ENCODE assay signal across 28 cellular contexts in the genomic region with DNA sequence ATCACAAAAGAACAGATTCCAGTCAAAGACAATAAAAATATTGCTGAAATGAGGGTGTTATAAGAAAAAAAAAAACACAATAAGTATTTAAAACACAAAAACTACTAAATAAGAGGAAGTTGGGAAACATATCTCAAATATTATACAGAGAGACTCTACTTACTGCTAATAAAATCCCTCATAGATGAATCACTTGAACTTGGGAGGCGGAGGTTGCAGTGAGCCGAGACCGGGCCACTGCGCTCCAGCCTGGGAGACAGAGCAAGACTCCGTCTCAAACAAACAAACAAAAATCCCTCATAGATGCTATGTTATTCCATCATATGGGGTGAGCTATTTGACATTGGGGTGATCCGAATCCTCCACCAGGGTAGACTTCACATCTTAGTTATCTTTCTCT.
"Had no signal": no experiment of that assay in that cellular context is flagged by ENCODE, and none has a peak within 500 bp of the region (broad histone marks: within the 10 kb centered on the region; RNA-seq: fewer than 3 reads in every experiment).

No MANE protein-coding gene starts in this region.

- FAIRE-seq: endometrium, kidney had no signal

- H3K4me1 ChIP-seq: colonic mucosa, esophagus squamous epithelium, gastrocnemius medialis, heart right ventricle, left lung, lower lobe of right lung had no signal

- H3K4me3 ChIP-seq: colonic mucosa, esophagus squamous epithelium, gastrocnemius medialis, heart right ventricle, left lung, lower lobe of right lung, mucosa of descending colon had no signal

- ATAC-seq: effector memory CD8-positive, alpha-beta T cell; esophagus mucosa; gastrocnemius medialis; heart right ventricle; left cardiac atrium; left lung; left ventricle myocardium superior; lower lobe of right lung; mucosa of descending colon; naive thymus-derived CD8-positive, alpha-beta T cell had no signal

- H3K27ac ChIP-seq: colonic mucosa, epithelial cell of prostate, esophagus squamous epithelium, gastrocnemius medialis, heart right ventricle, left lung, lower lobe of right lung had no signal

- H3K27me3 ChIP-seq: colonic mucosa, esophagus squamous epithelium, gastrocnemius medialis, left lung had no signal

- H3K9me3 ChIP-seq: colonic mucosa, esophagus squamous epithelium, gastrocnemius medialis, heart right ventricle, left lung, lower lobe of right lung, mucosa of descending colon had no signal

- H3K36me3 ChIP-seq: colonic mucosa, esophagus squamous epithelium, gastrocnemius medialis, heart right ventricle, left lung, lower lobe of right lung had no signal

- DNase-seq: colonic mucosa; cortex of kidney; effector CD8-positive, alpha-beta T cell; effector memory CD8-positive, alpha-beta T cell; endodermal cell; erythroblast; esophagus squamous epithelium; foreskin fibroblast; foreskin melanocyte; gastrocnemius medialis; glutamatergic neuron; head of caudate nucleus; heart right ventricle; hippocampal formation; islet precursor cell; kidney; kidney glomerular epithelial cell; left cardiac atrium; left lung; left ventricle myocardium superior; lower lobe of right lung; mesenchymal stem cell; mucosa of descending colon; naive B cell; naive thymus-derived CD8-positive, alpha-beta T cell had no signal
